Comparison of ENCODE assay signal across 21 cellular contexts in genomic region chr3:147422226-147422933, GRCh38. TPM values are rescaled to one million over a fixed set of nuclear protein-coding genes. Genes with fewer than 3 reads are reported as not detected.
A peak's percentile ranks its signal among the peaks of the same experiment; 100 is the strongest.
DNase-seq lines count a peak whose midpoint lies in the region; TF ChIP-seq lines count a peak whose summit lies in the region.
"Had no signal": no experiment of that assay in that cellular context is flagged by ENCODE, and none has a peak within 500 bp of the region (broad histone marks: within the 10 kb centered on the region; RNA-seq: fewer than 3 reads in every experiment).

No MANE protein-coding gene starts in this region.

- H3K9me3 Mint-ChIP-seq in T-helper 1 cell treated with Interleukin-12 subunit alpha and Interleukin-12 subunit beta and Interleukin-4 antibody, amounts not matched to agents 30 μg/mL and 1 μg/mL, for 36 hours = peaks cover 6% of the 10 kb centered on the region
- no peaks in the 10 kb centered on the region for H3K9me3 Mint-ChIP-seq in Caco-2 (ENCODE audit: unreplicated experiment)
- H3K9me3 Mint-ChIP-seq: activated CD4-positive, alpha-beta memory T cell treated with anti-CD3 and anti-CD28 coated beads, Interleukin-2, amount 10 ng/mL, durations not matched to agents 7 days and 5 days had no signal

- H3K4me3 ChIP-seq in Caco-2 (ENCODE audit: low read depth, low read length) = no peak overlapping the region
- H3K4me3 ChIP-seq: adrenal gland, colonic mucosa, pancreas had no signal

- peak overlapping the region; percentile 59 for H3K27ac Mint-ChIP-seq in T-helper 1 cell treated with Interleukin-12 subunit alpha and Interleukin-12 subunit beta and Interleukin-4 antibody, amounts not matched to agents 30 μg/mL and 1 μg/mL, for 36 hours
- no peak overlapping the region for H3K27ac Mint-ChIP-seq in Caco-2 (ENCODE audit: unreplicated experiment)
- H3K27ac Mint-ChIP-seq: activated CD4-positive, alpha-beta memory T cell treated with anti-CD3 and anti-CD28 coated beads, Interleukin-2, amount 10 ng/mL, durations not matched to agents 7 days and 5 days; B cell had no signal

- no peaks in the 10 kb centered on the region for H3K4me1 ChIP-seq in Caco-2

- intact Hi-C loops in Caco-2 (cut with micrococcal nuclease; ENCODE audit: unreplicated experiment) = no loop called here

- H3K9me3 ChIP-seq in Caco-2 = no peaks in the 10 kb centered on the region
- H3K9me3 ChIP-seq: adrenal gland, colonic mucosa, pancreas had no signal

- H3K27me3 ChIP-seq in Caco-2 (replicated peaks; ENCODE audit: control insufficient read depth, insufficient read depth, low read length) = no peaks in the 10 kb centered on the region

- no peaks in the 10 kb centered on the region for H3K36me3 ChIP-seq in Caco-2 (ENCODE audit: control insufficient read depth, insufficient read depth, low read length)
- H3K36me3 ChIP-seq: adrenal gland, colonic mucosa, pancreas had no signal

- peaks cover 2% of the 10 kb centered on the region for H3K36me3 Mint-ChIP-seq in T-helper 1 cell treated with Interleukin-12 subunit alpha and Interleukin-12 subunit beta and Interleukin-4 antibody, amounts not matched to agents 30 μg/mL and 1 μg/mL, for 36 hours (ENCODE audit: low read depth)
- no peaks in the 10 kb centered on the region for H3K36me3 Mint-ChIP-seq in Caco-2 (ENCODE audit: insufficient read depth, unreplicated experiment)

- H3K27ac ChIP-seq in caudate nucleus (ENCODE audit: low read depth, low read length) (peak overlapping the region; percentile 76), substantia nigra (ENCODE audit: low read depth, low read length, poor library complexity, severe bottlenecking) (peak overlapping the region; percentile 20)
- H3K27ac ChIP-seq: 22Rv1, adrenal gland, colonic mucosa, epithelial cell of prostate, pancreas had no signal

- peaks cover 73% of the 10 kb centered on the region for H3K27me3 Mint-ChIP-seq in T-helper 1 cell treated with Interleukin-12 subunit alpha and Interleukin-12 subunit beta and Interleukin-4 antibody, amounts not matched to agents 30 μg/mL and 1 μg/mL, for 36 hours (ENCODE audit: low read depth)
- H3K27me3 Mint-ChIP-seq in Caco-2 (ENCODE audit: insufficient read depth, unreplicated experiment) = no peaks in the 10 kb centered on the region

- POLR2A ChIA-PET in Caco-2 (lab: Charles Lee) = no interaction called here

- no peak for TF ChIP-seq CTCF in Caco-2 (IDR thresholded peaks at IDR 0.05; ENCODE audit: insufficient read depth in 1 of 2, low read depth in 1 of 2, low read length in 1 of 2, severe bottlenecking in 1 of 2, unreplicated experiment in 1 of 2)

- H3K4me3 Mint-ChIP-seq in T-helper 1 cell treated with Interleukin-12 subunit alpha and Interleukin-12 subunit beta and Interleukin-4 antibody, amounts not matched to agents 30 μg/mL and 1 μg/mL, for 36 hours = no peak overlapping the region
- no peak overlapping the region for H3K4me3 Mint-ChIP-seq in Caco-2 (ENCODE audit: unreplicated experiment)
- H3K4me3 Mint-ChIP-seq: activated CD4-positive, alpha-beta memory T cell treated with anti-CD3 and anti-CD28 coated beads, Interleukin-2, amount 10 ng/mL, durations not matched to agents 7 days and 5 days; B cell had no signal

- H3K4me1 Mint-ChIP-seq in T-helper 1 cell treated with Interleukin-12 subunit alpha and Interleukin-12 subunit beta and Interleukin-4 antibody, amounts not matched to agents 30 μg/mL and 1 μg/mL, for 36 hours (ENCODE audit: low read depth) = no peaks in the 10 kb centered on the region
- H3K4me1 Mint-ChIP-seq in Caco-2 (ENCODE audit: low read depth, unreplicated experiment) = no peaks in the 10 kb centered on the region
- H3K4me1 Mint-ChIP-seq: activated CD4-positive, alpha-beta memory T cell treated with anti-CD3 and anti-CD28 coated beads, Interleukin-2, amount 10 ng/mL, durations not matched to agents 7 days and 5 days had no signal

- no peak for TF ChIP-seq POLR2A in erythroblast (IDR thresholded peaks at IDR 0.05; ENCODE audit: low read length)

- CTCF ChIA-PET in Caco-2 (lab: Charles Lee) = no interaction called here

- DNase-seq in T-helper 1 cell (no peak), caudate nucleus (lab: John Stamatoyannopoulos, UW) (no peak), left kidney (ENCODE audit: low read depth, low spot score) (peak; percentile 25), substantia nigra (lab: John Stamatoyannopoulos, UW) (no peak), erythroblast (lab: John Stamatoyannopoulos, UW) (no peak), Caco-2 (no peak), NCI-H82 treated with DMSO at 0.1 percent for 48 hours (lab: John Stamatoyannopoulos, UW; ENCODE audit: unreplicated experiment) (no peak)
- DNase-seq: activated CD4-positive, alpha-beta memory T cell treated with anti-CD3 and anti-CD28 coated beads, Interleukin-2, amount 10 ng/mL, durations not matched to agents 7 days and 5 days; adrenal gland; Calu3; colonic mucosa; NCI-H1417 treated with DMSO at 0.1 percent for 48 hours; NCI-H526 treated with DMSO at 0.1 percent for 48 hours; stimulated activated CD4-positive, alpha-beta T cell treated with anti-CD3 and anti-CD28 coated beads, Interleukin-4, amount 100 ng/mL, for 1 hour; SW 1271 had no signal

- BruUV-seq in Caco-2 (replicated peaks; lab: Mats Ljungman, UMichigan) = no TSS peak

RNA-seq across cellular contexts. Expression of gene ZIC1, which starts 13.2 kb away (rescaled TPM):
- not detected in 2 replicates for total RNA-seq in Caco-2 (2022)
- total RNA-seq: activated CD4-positive, alpha-beta memory T cell treated with anti-CD3 and anti-CD28 coated beads, Interleukin-2, amount 10 ng/mL, durations not matched to agents 7 days and 5 days; B cell; Calu3; liver; pancreas had no signal

RNA-seq across cellular contexts. Expression of gene ZIC4, which starts 16.0 kb away (rescaled TPM):
- not detected in 2 replicates for total RNA-seq in Caco-2 (2022)
- total RNA-seq: activated CD4-positive, alpha-beta memory T cell treated with anti-CD3 and anti-CD28 coated beads, Interleukin-2, amount 10 ng/mL, durations not matched to agents 7 days and 5 days; adrenal gland; B cell; Calu3; colonic mucosa; liver; pancreas had no signal
